Comparison of ENCODE assay signal across 15 cellular contexts in genomic region chr18:24395049-24395780, GRCh38. TPM values are rescaled to one million over a fixed set of nuclear protein-coding genes. Genes with fewer than 3 reads are reported as not detected.
DNase-seq lines count a peak whose midpoint lies in the region; ATAC-seq and TF ChIP-seq lines count a peak whose summit lies in the region.
"Had no signal": no experiment of that assay in that cellular context is flagged by ENCODE, and none has a peak within 500 bp of the region (broad histone marks: within the 10 kb centered on the region; RNA-seq: fewer than 3 reads in every experiment).

No MANE protein-coding gene starts in this region.

- no peak overlapping the region for H3K4me3 ChIP-seq in AG10803 (ENCODE audit: low read length)
- H3K4me3 ChIP-seq in HL-60 (replicated peaks; ENCODE audit: insufficient read depth, low read length): peak overlapping the region; percentile 72
- peak overlapping the region; percentile 11 for H3K4me3 ChIP-seq in iPS-18a (ENCODE audit: low read length)
- no peak overlapping the region for H3K4me3 ChIP-seq in colonic mucosa
- H3K4me3 ChIP-seq: SJSA1, smooth muscle cell had no signal

- H3K9me3 ChIP-seq in iPS-18a (ENCODE audit: control insufficient read depth, low read depth, low read length): no peaks in the 10 kb centered on the region
- no peaks in the 10 kb centered on the region for H3K9me3 ChIP-seq in colonic mucosa
- H3K9me3 ChIP-seq: heart right ventricle, SJSA1 had no signal

- intact Hi-C loops in colonic mucosa (cut with DNase I): no loop called here

- no peak overlapping the region for H3K4me3 Mint-ChIP-seq in T-helper 2 cell treated with Interferon-gamma antibody and Interleukin-4, amounts not matched to agents 5 μg/mL and 100 μg/mL, for 36 hours

- peaks cover 10% of the 10 kb centered on the region for H3K4me1 Mint-ChIP-seq in T-helper 2 cell treated with Interferon-gamma antibody and Interleukin-4, amounts not matched to agents 5 μg/mL and 100 μg/mL, for 36 hours (ENCODE audit: low read depth)

- H3K9me3 Mint-ChIP-seq in T-helper 2 cell treated with Interferon-gamma antibody and Interleukin-4, amounts not matched to agents 5 μg/mL and 100 μg/mL, for 36 hours: no peaks in the 10 kb centered on the region

- peak overlapping the region; percentile 96 for H3K27ac ChIP-seq in HL-60 (replicated peaks)
- no peak overlapping the region for H3K27ac ChIP-seq in iPS-18a (ENCODE audit: low read length)
- H3K27ac ChIP-seq in colonic mucosa: no peak overlapping the region
- H3K27ac ChIP-seq: C4-2B, SJSA1 had no signal

- H3K36me3 Mint-ChIP-seq in T-helper 2 cell treated with Interferon-gamma antibody and Interleukin-4, amounts not matched to agents 5 μg/mL and 100 μg/mL, for 36 hours (ENCODE audit: low read depth): no peaks in the 10 kb centered on the region

- H3K4me1 ChIP-seq in iPS-18a (ENCODE audit: control insufficient read depth, low read depth, low read length): peaks cover 29% of the 10 kb centered on the region
- no peaks in the 10 kb centered on the region for H3K4me1 ChIP-seq in colonic mucosa

- DNase-seq in AG10803 (ENCODE audit: low read depth) (peak; percentile 27), HL-60 (ENCODE audit: low read depth in 1 of 2, low spot score in 1 of 2) (no peak), SIG-M5 (lab: John Stamatoyannopoulos, UW) (peak; percentile 21), kidney tubule cell (ENCODE audit: low spot score) (no peak), colonic mucosa (no peak)
- no peak for DNase-seq in T-helper 2 cell treated with Interferon-gamma antibody and Interleukin-4, amounts not matched to agents 5 μg/mL and 100 μg/mL, for 36 hours (ENCODE audit: low spot score)
- DNase-seq: activated CD4-positive, alpha-beta T cell treated with anti-CD3 and anti-CD28 coated beads for 48 hours; cortex of kidney; heart right ventricle; NCI-H187 had no signal

- H3K27me3 ChIP-seq in HL-60 (ENCODE audit: insufficient read depth, poor library complexity, severe bottlenecking): no peaks in the 10 kb centered on the region
- no peaks in the 10 kb centered on the region for H3K27me3 ChIP-seq in iPS-18a (ENCODE audit: control insufficient read depth, insufficient read depth, low read length)
- H3K27me3 ChIP-seq in colonic mucosa: no peaks in the 10 kb centered on the region
- H3K27me3 ChIP-seq: heart right ventricle, SJSA1 had no signal

- no peak overlapping the region for H3K9ac ChIP-seq in iPS-18a (ENCODE audit: low read length)
- no peak overlapping the region for H3K9ac ChIP-seq in colonic mucosa (ENCODE audit: low read depth in 2 of 2, low read length in 2 of 2)

- peaks cover 49% of the 10 kb centered on the region for H3K27me3 Mint-ChIP-seq in T-helper 2 cell treated with Interferon-gamma antibody and Interleukin-4, amounts not matched to agents 5 μg/mL and 100 μg/mL, for 36 hours (ENCODE audit: low read depth)

- H3K27ac Mint-ChIP-seq in T-helper 2 cell treated with Interferon-gamma antibody and Interleukin-4, amounts not matched to agents 5 μg/mL and 100 μg/mL, for 36 hours: no peak overlapping the region

- H3K36me3 ChIP-seq in iPS-18a (ENCODE audit: control insufficient read depth, low read depth, low read length) (no peaks in the 10 kb centered on the region), colonic mucosa (no peaks in the 10 kb centered on the region)
- H3K36me3 ChIP-seq: heart right ventricle had no signal

- TF ChIP-seq CTCF in AG10803 (conservative IDR thresholded peaks at IDR 0.05; ENCODE audit: low read length): no peak
- no peak for TF ChIP-seq CTCF in HL-60 (IDR thresholded peaks at IDR 0.05; ENCODE audit: insufficient read depth, low read length)
- no peak for TF ChIP-seq CTCF in colonic mucosa (IDR thresholded peaks at IDR 0.05)

- no peak for ATAC-seq in GM19463 (IDR thresholded peaks at IDR 0.05; ENCODE audit: unreplicated experiment)
- ATAC-seq: heart right ventricle had no signal

RNA-seq across cellular contexts. Expression of gene OSBPL1A, which starts 2.4 kb away (rescaled TPM):
- 10 to 100 TPM; 20.7 to 33.0 TPM for total RNA-seq in colonic mucosa

RNA-seq across cellular contexts. Expression of gene IMPACT, which starts 31.3 kb away (rescaled TPM):
- 10 to 100 TPM; 19.8 to 25.6 TPM for total RNA-seq in colonic mucosa

Comparison
In these comparisons a context has a peak if more than half of its experiments do, and no peak if none do; other contexts are left out.
1. DNase-seq: peak in AG10803 (single experiment) and SIG-M5 (single experiment); none in HL-60 (0 of 2), T-helper 2 cell treated with Interferon-gamma antibody and Interleukin-4, amounts not matched to agents 5 μg/mL and 100 μg/mL, for 36 hours (single experiment), kidney tubule cell (single experiment) and colonic mucosa (single experiment).
2. H3K4me3 ChIP-seq: peak in HL-60 (single experiment) and iPS-18a (single experiment); none in AG10803 (single experiment) and colonic mucosa (single experiment).